Comparison of ENCODE assay signal across 20 cellular contexts in the genomic region with DNA sequence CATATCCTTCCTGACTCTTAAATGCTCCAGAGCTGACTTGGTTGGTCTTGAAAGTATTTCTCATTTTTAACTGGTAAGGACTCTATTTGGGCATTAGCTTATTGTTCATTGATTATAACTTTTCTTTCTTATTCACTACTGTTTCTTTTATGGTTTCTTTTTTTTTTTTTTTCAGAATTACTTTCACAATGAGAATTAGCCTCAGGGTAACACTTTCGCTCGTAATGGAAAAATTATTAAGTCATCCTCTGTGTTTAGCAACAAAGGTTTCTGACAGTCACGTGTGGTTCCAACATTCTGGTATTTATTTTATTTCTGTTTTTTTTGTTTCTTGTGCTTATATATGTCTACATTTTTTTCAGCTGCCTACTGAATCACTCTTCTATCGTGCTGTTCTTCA.
DNase-seq lines count a peak whose midpoint lies in the region; ATAC-seq and FAIRE-seq lines count a peak whose summit lies in the region.
"Had no signal": no experiment of that assay in that cellular context is flagged by ENCODE, and none has a peak within 500 bp of the region (broad histone marks: within the 10 kb centered on the region; RNA-seq: fewer than 3 reads in every experiment).

No MANE protein-coding gene starts in this region.

- H3K36me3 Mint-ChIP-seq in activated T-helper 2 cell treated with anti-CD3 and anti-CD28 coated beads, Interferon-gamma antibody, Interleukin-2, Interleukin-4, amounts not matched to agents 10 μg/mL and 5 μg/mL and 100 μg/mL, durations not matched to agents 14 hours and 24 hours and 36 hours (ENCODE audit: low read depth): no peaks in the 10 kb centered on the region

- peak; percentile 47 for FAIRE-seq in GM18507 (lab: Jason Lieb, UNC)
- FAIRE-seq in GM19239 (lab: Jason Lieb, UNC): no peak
- FAIRE-seq: urothelium cell line had no signal

- no peaks in the 10 kb centered on the region for H3K27me3 Mint-ChIP-seq in activated T-helper 2 cell treated with anti-CD3 and anti-CD28 coated beads, Interferon-gamma antibody, Interleukin-2, Interleukin-4, amounts not matched to agents 10 μg/mL and 5 μg/mL and 100 μg/mL, durations not matched to agents 14 hours and 24 hours and 36 hours (ENCODE audit: low read depth)
- H3K27me3 Mint-ChIP-seq: B cell; naive thymus-derived CD8-positive, alpha-beta T cell had no signal

- peak; percentile 58 for ATAC-seq in GM21360 (IDR thresholded peaks at IDR 0.05; ENCODE audit: unreplicated experiment)
- peak; percentile 73 for ATAC-seq in HG03066 (IDR thresholded peaks at IDR 0.05; ENCODE audit: low read depth, unreplicated experiment)
- ATAC-seq in GM19452 (IDR thresholded peaks at IDR 0.05; ENCODE audit: unreplicated experiment): no peak
- ATAC-seq: esophagus mucosa; left lung; naive thymus-derived CD8-positive, alpha-beta T cell; SK-N-SH treated with all-trans-retinoic acid at 6 μM for 48 hours had no signal

- peak overlapping the region; percentile 52 for H3K27ac Mint-ChIP-seq in activated T-helper 2 cell treated with anti-CD3 and anti-CD28 coated beads, Interferon-gamma antibody, Interleukin-2, Interleukin-4, amounts not matched to agents 10 μg/mL and 5 μg/mL and 100 μg/mL, durations not matched to agents 14 hours and 24 hours and 36 hours
- H3K27ac Mint-ChIP-seq: B cell had no signal

- no peak for DNase-seq in GM18507 (ENCODE audit: extremely low spot score, insufficient read length, low read depth)
- no peak for DNase-seq in activated T-helper 2 cell treated with anti-CD3 and anti-CD28 coated beads, Interferon-gamma antibody, Interleukin-2, Interleukin-4, amounts not matched to agents 10 μg/mL and 5 μg/mL and 100 μg/mL, durations not matched to agents 14 hours and 24 hours and 36 hours (ENCODE audit: low spot score)
- no peak for DNase-seq in inferior parietal cortex (ENCODE audit: extremely low spot score)
- no peak for DNase-seq in GM19239 (ENCODE audit: insufficient read length, low spot score)
- no peak for DNase-seq in mucosa of gallbladder (ENCODE audit: low spot score)
- DNase-seq: activated CD8-positive, alpha-beta memory T cell treated with anti-CD3 and anti-CD28 coated beads, Interleukin-2, amount 50 U/mL, for 4 hours; adrenal gland; cortex of kidney; hippocampal formation; left lung; naive thymus-derived CD8-positive, alpha-beta T cell; NCI-H1092; retina had no signal

- no peaks in the 10 kb centered on the region for H3K9me3 Mint-ChIP-seq in activated T-helper 2 cell treated with anti-CD3 and anti-CD28 coated beads, Interferon-gamma antibody, Interleukin-2, Interleukin-4, amounts not matched to agents 10 μg/mL and 5 μg/mL and 100 μg/mL, durations not matched to agents 14 hours and 24 hours and 36 hours

- no peak overlapping the region for H3K4me3 Mint-ChIP-seq in activated T-helper 2 cell treated with anti-CD3 and anti-CD28 coated beads, Interferon-gamma antibody, Interleukin-2, Interleukin-4, amounts not matched to agents 10 μg/mL and 5 μg/mL and 100 μg/mL, durations not matched to agents 14 hours and 24 hours and 36 hours (ENCODE audit: low read depth)
- H3K4me3 Mint-ChIP-seq: B cell; naive thymus-derived CD8-positive, alpha-beta T cell had no signal

- peaks cover 8% of the 10 kb centered on the region for H3K4me1 Mint-ChIP-seq in activated T-helper 2 cell treated with anti-CD3 and anti-CD28 coated beads, Interferon-gamma antibody, Interleukin-2, Interleukin-4, amounts not matched to agents 10 μg/mL and 5 μg/mL and 100 μg/mL, durations not matched to agents 14 hours and 24 hours and 36 hours (ENCODE audit: low read depth)
- H3K4me1 Mint-ChIP-seq: B cell; naive thymus-derived CD8-positive, alpha-beta T cell had no signal

- intact Hi-C loops in activated T-helper 2 cell treated with anti-CD3 and anti-CD28 coated beads, Interferon-gamma antibody, Interleukin-2, Interleukin-4, amounts not matched to agents 10 μg/mL and 5 μg/mL and 100 μg/mL, durations not matched to agents 14 hours and 24 hours and 36 hours (cut with micrococcal nuclease): no loop called here
